In the genomic region with DNA sequence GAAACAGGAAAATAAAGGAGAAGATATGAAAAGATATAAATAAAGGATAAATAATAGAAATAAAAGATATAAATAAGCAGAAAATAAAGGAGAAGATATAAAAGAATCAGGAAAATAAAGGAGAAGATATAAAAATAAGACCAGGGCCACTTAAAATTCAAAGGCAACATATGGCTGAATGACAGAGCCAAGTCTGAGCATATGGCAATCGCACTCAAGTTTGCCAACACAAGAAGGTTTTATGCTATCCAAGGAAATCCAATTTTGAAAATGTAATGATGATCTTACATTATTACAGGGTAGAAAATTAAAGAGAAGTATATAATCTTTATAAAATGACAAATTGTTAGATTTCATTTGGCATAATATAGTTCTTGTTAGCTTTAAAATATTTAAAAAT, we compare ENCODE assay signal across 13 cellular contexts.
DNase-seq lines count a peak whose midpoint lies in the region; ATAC-seq and FAIRE-seq lines count a peak whose summit lies in the region.
"Had no signal": no experiment of that assay in that cellular context is flagged by ENCODE, and none has a peak within 500 bp of the region (broad histone marks: within the 10 kb centered on the region; RNA-seq: fewer than 3 reads in every experiment).

No MANE protein-coding gene starts in this region.

- ATAC-seq in HG03196 (IDR thresholded peaks at IDR 0.05; ENCODE audit: unreplicated experiment), result no peak
- ATAC-seq: GM23338 had no signal

- FAIRE-seq in G401.6 (lab: Jason Lieb, UNC) (peak; percentile 65), TTC549 (lab: Jason Lieb, UNC) (peak; percentile 15)
- FAIRE-seq: D721Med, GM12891 had no signal

- DNase-seq in NCI-H82 (lab: John Stamatoyannopoulos, UW) (peak; percentile 42), NCI-H82 treated with DMSO at 0.1 percent for 48 hours (lab: John Stamatoyannopoulos, UW; ENCODE audit: unreplicated experiment) (no peak), NCI-H2029 (lab: John Stamatoyannopoulos, UW) (no peak)
- DNase-seq in stimulated activated CD4-positive, alpha-beta T cell treated with anti-CD3 and anti-CD28 coated beads, Interleukin-4, amount 100 ng/mL, for 24 hours, result no peak
- DNase-seq: ACHN; CD4-positive, alpha-beta memory T cell; H7 had no signal
